Comparison of ENCODE assay signal across 14 cellular contexts in genomic region chr2:158975271-158975921, GRCh38. TPM values are rescaled to one million over a fixed set of nuclear protein-coding genes. Genes with fewer than 3 reads are reported as not detected.
DNase-seq lines count a peak whose midpoint lies in the region; ATAC-seq and TF ChIP-seq lines count a peak whose summit lies in the region.
"Had no signal": no experiment of that assay in that cellular context is flagged by ENCODE, and none has a peak within 500 bp of the region (broad histone marks: within the 10 kb centered on the region; RNA-seq: fewer than 3 reads in every experiment).

No MANE protein-coding gene starts in this region.

- intact Hi-C loops in sciatic nerve (cut with DNase I): no loop called here

- H3K27ac Mint-ChIP-seq in nephron: peak overlapping the region in 2 of 3 experiments; percentile 40 to 70
- H3K27ac Mint-ChIP-seq: B cell; CD4-positive, alpha-beta T cell; H9 had no signal

- H3K4me3 Mint-ChIP-seq in nephron: no peak overlapping the region
- H3K4me3 Mint-ChIP-seq: B cell; CD4-positive, alpha-beta T cell; H9 had no signal

- no peak for TF ChIP-seq CTCF in nephron (IDR thresholded peaks at IDR 0.05; ENCODE audit: unreplicated experiment in 3 of 3)

- no peak overlapping the region for H3K27ac ChIP-seq in substantia nigra (ENCODE audit: low read depth, low read length, poor library complexity, severe bottlenecking)

- peaks cover 9% of the 10 kb centered on the region for H3K36me3 Mint-ChIP-seq in nephron (ENCODE audit: low read depth)

- ATAC-seq in esophagus mucosa (peak; percentile 39), GM21360 (IDR thresholded peaks at IDR 0.05; ENCODE audit: unreplicated experiment) (no peak), sciatic nerve (no peak)

- DNase-seq in amniotic epithelial cell (ENCODE audit: low read depth) (peak; percentile 50), substantia nigra (lab: John Stamatoyannopoulos, UW) (no peak), T1000 (lab: John Stamatoyannopoulos, UW) (no peak), sciatic nerve (ENCODE audit: low spot score) (no peak)
- DNase-seq: C1 segment of cervical spinal cord; Calu3; CD4-positive, alpha-beta T cell; DMS 273 treated with DMSO at 0.1 percent for 48 hours; GOT3; H9 had no signal

- H3K27me3 Mint-ChIP-seq in nephron (ENCODE audit: low read depth): no peaks in the 10 kb centered on the region

- H3K9me3 Mint-ChIP-seq in nephron: no peaks in the 10 kb centered on the region
- H3K9me3 Mint-ChIP-seq: CD4-positive, alpha-beta T cell; H9 had no signal

- H3K4me1 Mint-ChIP-seq in nephron: peaks cover 56% of the 10 kb centered on the region

RNA-seq across cellular contexts. Expression of gene TANC1, which starts 7.0 kb away (rescaled TPM):
- total RNA-seq in esophagus mucosa (23.8 TPM), sciatic nerve (50.3 TPM)
- total RNA-seq: B cell had no signal
